ENCODE assay signal across 18 cellular contexts in the genomic region with DNA sequence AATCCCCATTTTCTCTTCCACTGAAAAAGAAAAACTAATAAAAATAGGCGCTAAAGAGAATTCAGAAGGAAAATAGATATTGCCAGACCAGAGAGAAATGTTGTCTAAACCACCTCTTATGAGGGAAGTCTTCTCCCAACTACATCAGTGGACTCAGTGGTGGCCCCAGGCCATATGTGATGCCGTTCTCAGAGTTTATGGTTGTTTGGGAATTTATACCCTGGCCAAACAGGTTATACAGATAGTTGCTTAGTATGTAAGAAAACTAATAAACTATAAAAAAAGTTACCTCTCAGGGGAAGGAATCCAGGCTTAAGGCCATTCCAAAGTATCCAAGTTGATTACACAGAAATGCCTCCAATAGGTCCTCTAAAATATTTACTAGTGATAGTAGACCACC.
A peak's percentile ranks its signal among the peaks of the same experiment; 100 is the strongest.
DNase-seq lines count a peak whose midpoint lies in the region; ATAC-seq and TF ChIP-seq lines count a peak whose summit lies in the region.
"Had no signal": no experiment of that assay in that cellular context is flagged by ENCODE, and none has a peak within 500 bp of the region (broad histone marks: within the 10 kb centered on the region; RNA-seq: fewer than 3 reads in every experiment).

No MANE protein-coding gene starts in this region.

- no peaks in the 10 kb centered on the region for H3K4me1 Mint-ChIP-seq in type B pancreatic cell (ENCODE audit: unreplicated experiment)
- H3K4me1 Mint-ChIP-seq: B cell; CD4-positive, CD25-positive, alpha-beta regulatory T cell had no signal

- ATAC-seq in HG02623 (IDR thresholded peaks at IDR 0.05; ENCODE audit: unreplicated experiment), result no peak
- ATAC-seq: CD8-positive, alpha-beta T cell had no signal

- DNase-seq in SIG-M5 treated with dmso at 0.1 percent for 504 hours (lab: John Stamatoyannopoulos, UW; ENCODE audit: unreplicated experiment) (peak; percentile 4), SIG-M5 (lab: John Stamatoyannopoulos, UW) (no peak), type B pancreatic cell (ENCODE audit: extremely low spot score, unreplicated experiment) (no peak), MV-4-11 (lab: John Stamatoyannopoulos, UW) (no peak)
- DNase-seq: Caco-2; CD4-positive, CD25-positive, alpha-beta regulatory T cell; CD8-positive, alpha-beta T cell; DMS153; DND-41; GF-D8; GOT3; HFFc6 had no signal

- no peaks in the 10 kb centered on the region for H3K9me3 Mint-ChIP-seq in type B pancreatic cell
- H3K9me3 Mint-ChIP-seq: CD8-positive, alpha-beta T cell; HFFc6 had no signal

- peak overlapping the region; percentile 93 for H3K27ac Mint-ChIP-seq in type B pancreatic cell
- H3K27ac Mint-ChIP-seq: B cell; CD4-positive, CD25-positive, alpha-beta regulatory T cell; CD8-positive, alpha-beta T cell; HFFc6 had no signal

- peak overlapping the region; percentile 10 for H3K27ac ChIP-seq in VCaP
- H3K27ac ChIP-seq: 22Rv1, BLaER1, C4-2B had no signal

- peak overlapping the region; percentile 54 for H3K4me3 Mint-ChIP-seq in type B pancreatic cell
- H3K4me3 Mint-ChIP-seq: B cell; CD4-positive, CD25-positive, alpha-beta regulatory T cell; CD8-positive, alpha-beta T cell; HFFc6 had no signal

- TF ChIP-seq CTCF in VCaP (conservative IDR thresholded peaks at IDR 0.05) (no peak), type B pancreatic cell (conservative IDR thresholded peaks at IDR 0.05) (no peak)

- peaks cover 80% of the 10 kb centered on the region for H3K27me3 Mint-ChIP-seq in type B pancreatic cell
- H3K27me3 Mint-ChIP-seq: B cell had no signal

- no peaks in the 10 kb centered on the region for H3K36me3 Mint-ChIP-seq in type B pancreatic cell
- H3K36me3 Mint-ChIP-seq: CD4-positive, CD25-positive, alpha-beta regulatory T cell; CD8-positive, alpha-beta T cell had no signal
